ENCODE assay signal across 13 cellular contexts in the genomic region with DNA sequence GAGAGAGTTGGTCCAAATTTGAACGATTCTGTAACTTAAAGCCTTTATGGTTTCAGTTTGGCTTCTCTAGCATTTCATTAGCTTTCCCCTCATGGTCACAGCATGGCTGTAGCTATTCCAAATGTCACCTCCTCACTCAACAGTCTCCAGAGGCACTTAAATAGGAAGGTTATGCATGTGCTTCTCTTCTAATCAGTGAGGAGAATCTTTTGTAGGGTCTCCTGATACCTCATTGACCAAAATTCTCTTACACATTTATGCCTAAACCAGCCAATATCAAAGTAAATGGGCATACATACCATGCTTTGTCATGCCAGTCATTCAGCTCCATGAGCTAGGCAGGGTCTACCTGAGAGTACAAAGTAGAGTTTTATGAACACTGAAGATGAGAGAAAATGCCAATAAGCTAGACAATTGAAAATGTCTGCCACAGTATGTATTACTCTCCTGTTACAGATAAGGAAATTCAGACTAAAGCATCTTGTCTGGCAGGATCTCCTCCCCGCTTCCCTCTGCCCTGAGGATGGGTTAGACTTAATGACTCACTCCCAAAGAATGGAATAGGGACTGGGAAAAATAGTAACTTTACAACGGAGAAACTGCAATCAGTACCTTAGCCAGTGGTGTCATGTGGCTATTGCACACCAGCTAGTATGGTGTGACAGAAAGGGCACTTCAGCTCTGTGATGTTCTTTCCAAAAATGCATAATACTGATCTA. TPM values are rescaled to one million over a fixed set of nuclear protein-coding genes. Genes with fewer than 3 reads are reported as not detected.
A peak's percentile ranks its signal among the peaks of the same experiment; 100 is the strongest.
DNase-seq lines count a peak whose midpoint lies in the region; ATAC-seq and TF ChIP-seq lines count a peak whose summit lies in the region.
"Had no signal": no experiment of that assay in that cellular context is flagged by ENCODE, and none has a peak within 500 bp of the region (broad histone marks: within the 10 kb centered on the region; RNA-seq: fewer than 3 reads in every experiment).

No MANE protein-coding gene starts in this region.

- H3K27me3 ChIP-seq in BJ (ENCODE audit: control insufficient read depth, insufficient read depth, low read length) (no peaks in the 10 kb centered on the region), IMR-90 (ENCODE audit: control insufficient read depth, insufficient read depth, low read length) (no peaks in the 10 kb centered on the region), mesenchymal stem cell (ENCODE audit: control insufficient read depth in 1 of 2, insufficient read depth in 1 of 2, low read length in 2 of 2) (no peaks in the 10 kb centered on the region)

- H3K56ac ChIP-seq in IMR-90 (ENCODE audit: extremely low read depth, insufficient read depth, low read length): no peak overlapping the region; the same call in 1 of the 2 replicates

- no peaks in the 10 kb centered on the region for H3K27me3 Mint-ChIP-seq in chondrocyte (ENCODE audit: low read depth)
- H3K27me3 Mint-ChIP-seq: activated CD4-positive, alpha-beta T cell treated with anti-CD3 and anti-CD28 coated beads, Interleukin-2, amount 10 ng/mL, durations not matched to agents 7 days and 5 days; dendritic cell treated with granulocyte-macrophage colony-stimulating factor and Interleukin-4, amounts not matched to agents 40 ng/mL and 50 ng/mL, for 4 days had no signal

- BruUV-seq in IMR-90 (replicated peaks; lab: Mats Ljungman, UMichigan): no TSS peak

- no peak overlapping the region for H3K9ac ChIP-seq in IMR-90 (ENCODE audit: low read depth, low read length)
- H3K9ac ChIP-seq in mesenchymal stem cell (ENCODE audit: low read length): no peak overlapping the region

- intact Hi-C loops in IMR-90 (cut with micrococcal nuclease): no loop called here

- H4K20me1 ChIP-seq in IMR-90 (ENCODE audit: insufficient read depth, low read length): no peaks in the 10 kb centered on the region

- no peaks in the 10 kb centered on the region for H3K9me3 ChIP-seq in IMR-90 (ENCODE audit: control insufficient read depth, insufficient read depth, low read length)
- H3K9me3 ChIP-seq in mesenchymal stem cell (ENCODE audit: control insufficient read depth, low read length): no peaks in the 10 kb centered on the region

- CTCF ChIA-PET in BJ (lab: Yijun Ruan, JAX) (no interaction called here), IMR-90 (lab: Yijun Ruan, JAX) (no interaction called here)

- no peak overlapping the region for H2AK9ac ChIP-seq in IMR-90 (replicated peaks; ENCODE audit: low read depth, low read length, poor library complexity)

- H3K4ac ChIP-seq in IMR-90 (ENCODE audit: low read depth, low read length) (no peak overlapping the region), mesenchymal stem cell (ENCODE audit: low read depth in 1 of 2, low read length in 2 of 2) (no peak overlapping the region)

- peak overlapping the region; percentile 83 for H3K27ac Mint-ChIP-seq in chondrocyte (ENCODE audit: unreplicated experiment)
- H3K27ac Mint-ChIP-seq: activated CD4-positive, alpha-beta T cell treated with anti-CD3 and anti-CD28 coated beads, Interleukin-2, amount 10 ng/mL, durations not matched to agents 7 days and 5 days; dendritic cell treated with granulocyte-macrophage colony-stimulating factor and Interleukin-4, amounts not matched to agents 40 ng/mL and 50 ng/mL, for 4 days had no signal

- POLR2A ChIA-PET in BJ (lab: Charles Lee): no interaction called here
- POLR2A ChIA-PET in IMR-90 (lab: Charles Lee; ENCODE audit: unreplicated experiment): no interaction called here

- no peak overlapping the region for H2AK5ac ChIP-seq in IMR-90 (ENCODE audit: low read depth, low read length)
- peak overlapping the region; percentile 94 for H2AK5ac ChIP-seq in mesenchymal stem cell (ENCODE audit: low read length, severe bottlenecking)

- H3K4me3 Mint-ChIP-seq in chondrocyte (ENCODE audit: unreplicated experiment): no peak overlapping the region
- H3K4me3 Mint-ChIP-seq: activated CD4-positive, alpha-beta T cell treated with anti-CD3 and anti-CD28 coated beads, Interleukin-2, amount 10 ng/mL, durations not matched to agents 7 days and 5 days; dendritic cell treated with granulocyte-macrophage colony-stimulating factor and Interleukin-4, amounts not matched to agents 40 ng/mL and 50 ng/mL, for 4 days had no signal

- H2AFZ ChIP-seq in IMR-90 (replicated peaks; ENCODE audit: low read length, poor library complexity) (no peak overlapping the region), mesenchymal stem cell (ENCODE audit: low read depth, low read length) (no peak overlapping the region)

- no peak overlapping the region for H4K5ac ChIP-seq in IMR-90 (ENCODE audit: low read depth, low read length)

- H2BK20ac ChIP-seq in IMR-90 (ENCODE audit: low read depth, low read length): no peak overlapping the region

- no peak overlapping the region for H3K23ac ChIP-seq in IMR-90 (ENCODE audit: low read depth, low read length)
- no peak overlapping the region for H3K23ac ChIP-seq in mesenchymal stem cell (ENCODE audit: low read length in 2 of 2)

- H3K4me1 Mint-ChIP-seq in chondrocyte (ENCODE audit: low read depth): peaks cover 34% of the 10 kb centered on the region
- H3K4me1 Mint-ChIP-seq: activated CD4-positive, alpha-beta T cell treated with anti-CD3 and anti-CD28 coated beads, Interleukin-2, amount 10 ng/mL, durations not matched to agents 7 days and 5 days had no signal

- H3K79me1 ChIP-seq in IMR-90 (ENCODE audit: low read depth in 1 of 2, low read length in 2 of 2): no peaks in the 10 kb centered on the region
- H3K79me1 ChIP-seq in mesenchymal stem cell (replicated peaks; ENCODE audit: low read length, poor library complexity, severe bottlenecking): peaks cover 27% of the 10 kb centered on the region

- no peak for TF ChIP-seq RAD21 in IMR-90 (IDR thresholded peaks at IDR 0.05; ENCODE audit: low read length)

- H3K27ac ChIP-seq in IMR-90 (ENCODE audit: insufficient read depth, low read length) (no peak overlapping the region), mesenchymal stem cell (ENCODE audit: low read length, poor library complexity, severe bottlenecking) (peak overlapping the region; percentile 78)

- no peaks in the 10 kb centered on the region for H3K9me1 ChIP-seq in IMR-90 (ENCODE audit: insufficient read depth, low read length)

- no peak for TF ChIP-seq CTCF in BJ (IDR thresholded peaks at IDR 0.05; ENCODE audit: insufficient read depth, low read depth, low read length)
- TF ChIP-seq CTCF in IMR-90 (conservative IDR thresholded peaks at IDR 0.05; ENCODE audit: low read depth, low read length): no peak
- no peak for TF ChIP-seq CTCF in chondrocyte (IDR thresholded peaks at IDR 0.05)

- no CpG with 5 or more reads among the region's 3 CpGs for WGBS in IMR-90 (ENCODE audit: extremely low coverage in 2 of 2, insufficient read length in 1 of 2), 2 experiments
- 15% methylated on average over 3 of the region's 3 CpGs for WGBS in mesenchymal stem cell

- ATAC-seq in IMR-90 (ENCODE audit: low read depth): peak; percentile 59

- no peaks in the 10 kb centered on the region for H3K4me1 ChIP-seq in IMR-90 (ENCODE audit: control insufficient read depth, insufficient read depth, low read length)
- peaks cover 8% of the 10 kb centered on the region for H3K4me1 ChIP-seq in mesenchymal stem cell (ENCODE audit: control insufficient read depth, insufficient read depth, low read depth, low read length)

- DNase-seq in BJ (ENCODE audit: low read depth) (peak; percentile 15), IMR-90 (peak; percentile 48), chondrocyte (ENCODE audit: low spot score) (no peak), mesenchymal stem cell (peak; percentile 90), GOT3 (lab: John Stamatoyannopoulos, UW) (no peak), NCI-H2227 treated with DMSO at 0.1 percent for 48 hours (lab: John Stamatoyannopoulos, UW) (no peak), NCI-H2081 treated with DMSO at 0.1 percent for 48 hours (lab: John Stamatoyannopoulos, UW) (no peak), NCI-H1694 (lab: John Stamatoyannopoulos, UW) (no peak)
- DNase-seq: activated CD4-positive, alpha-beta T cell treated with anti-CD3 and anti-CD28 coated beads, Interleukin-2, amount 10 ng/mL, durations not matched to agents 7 days and 5 days; activated gamma-delta T cell treated with Interleukin-2 at 50 U/mL for 16 hours; H7; NCI-H524 treated with DMSO at 0.1 percent for 48 hours had no signal

- H4K8ac ChIP-seq in IMR-90 (ENCODE audit: low read depth in 2 of 2, low read length in 2 of 2): no peak overlapping the region
- no peak overlapping the region for H4K8ac ChIP-seq in mesenchymal stem cell (ENCODE audit: low read length)

- no peak overlapping the region for H3K4me3 ChIP-seq in BJ (ENCODE audit: low read depth, low read length)
- no peak overlapping the region for H3K4me3 ChIP-seq in IMR-90 (ENCODE audit: insufficient read depth, low read depth, low read length)
- no peak overlapping the region for H3K4me3 ChIP-seq in mesenchymal stem cell (ENCODE audit: insufficient read depth in 1 of 2, low read depth in 1 of 2, low read length in 2 of 2)

- no peak overlapping the region for H2BK5ac ChIP-seq in IMR-90 (ENCODE audit: low read depth, low read length, poor library complexity, severe bottlenecking)
- no peak overlapping the region for H2BK5ac ChIP-seq in mesenchymal stem cell (ENCODE audit: low read depth, low read length, poor library complexity, severe bottlenecking)

- peak overlapping the region; percentile 6 to 42 for H2BK12ac ChIP-seq in mesenchymal stem cell (ENCODE audit: low read length in 2 of 2)

- no peak for TF ChIP-seq POLR2A in IMR-90 (IDR thresholded peaks at IDR 0.05; ENCODE audit: low read depth, low read length)

- no peak overlapping the region for H2BK120ac ChIP-seq in IMR-90 (ENCODE audit: low read depth, low read length)
- no peak overlapping the region for H2BK120ac ChIP-seq in mesenchymal stem cell (ENCODE audit: low read depth, low read length)

- dilution Hi-C loops in IMR-90 (cut with HindIII; ENCODE audit: low sequenced_read_pairs, unreplicated experiment): no loop called here

- H3K18ac ChIP-seq in IMR-90 (ENCODE audit: low read depth, low read length): no peak overlapping the region
- H3K18ac ChIP-seq in mesenchymal stem cell (ENCODE audit: low read depth in 1 of 2, low read length in 2 of 2): peak overlapping the region; percentile 7 to 46

- H3K36me3 ChIP-seq in BJ (ENCODE audit: control insufficient read depth, insufficient read depth, low read length): no peaks in the 10 kb centered on the region
- H3K36me3 ChIP-seq in IMR-90 (ENCODE audit: control insufficient read depth, insufficient read depth, low read length): no peaks in the 10 kb centered on the region
- H3K36me3 ChIP-seq in mesenchymal stem cell (ENCODE audit: control insufficient read depth in 1 of 2, insufficient read depth in 2 of 2, low read depth in 1 of 2, low read length in 2 of 2): no peaks in the 10 kb centered on the region

- in situ Hi-C loops in IMR-90 (cut with MboI; ENCODE audit: low sequenced_read_pairs): no loop called here

- no peak overlapping the region for H3K4me2 ChIP-seq in IMR-90 (ENCODE audit: low read depth, low read length)
- H3K4me2 ChIP-seq in mesenchymal stem cell (ENCODE audit: low read length, poor library complexity, severe bottlenecking): peak overlapping the region; percentile 17

- H3K9me3 Mint-ChIP-seq in chondrocyte (ENCODE audit: low read depth): no peaks in the 10 kb centered on the region
- H3K9me3 Mint-ChIP-seq: activated CD4-positive, alpha-beta T cell treated with anti-CD3 and anti-CD28 coated beads, Interleukin-2, amount 10 ng/mL, durations not matched to agents 7 days and 5 days; dendritic cell treated with granulocyte-macrophage colony-stimulating factor and Interleukin-4, amounts not matched to agents 40 ng/mL and 50 ng/mL, for 4 days had no signal

- H4K91ac ChIP-seq in IMR-90 (ENCODE audit: insufficient read depth, low read depth, low read length) (no peak overlapping the region), mesenchymal stem cell (ENCODE audit: low read length) (no peak overlapping the region)

- H3K14ac ChIP-seq in IMR-90 (replicated peaks; ENCODE audit: low read depth, low read length): no peak overlapping the region; the same call in 1 of the 2 replicates
- H3K14ac ChIP-seq in mesenchymal stem cell (ENCODE audit: low read length in 2 of 2): no peak overlapping the region

- H3K36me3 Mint-ChIP-seq in chondrocyte (ENCODE audit: low read depth): no peaks in the 10 kb centered on the region

- H2BK15ac ChIP-seq in IMR-90 (ENCODE audit: low read depth, low read length) (no peak overlapping the region), mesenchymal stem cell (ENCODE audit: low read depth, poor library complexity, severe bottlenecking) (no peak overlapping the region)

RNA-seq across cellular contexts. Expression of gene DSG2, which starts 15.4 kb away (rescaled TPM):
- 0.01 TPM in 2 replicates for polyA plus RNA-seq in BJ (2011; rRNA removed)
- polyA minus RNA-seq in BJ (2011; rRNA and poly(A)+ RNA removed): not detected in 2 replicates
- total RNA-seq in IMR-90 (2012; rRNA removed): 1.7 and 2.3 TPM in 2 replicates
- polyA plus RNA-seq in IMR-90 (2012; rRNA removed): 1.4 and 1.8 TPM in 2 replicates
- 0.41 and 0.58 TPM in 2 replicates for polyA plus RNA-seq in IMR-90 (2012; cell fraction: cytosol; rRNA removed)
- polyA plus RNA-seq in IMR-90 (2012; cell fraction: nucleus; rRNA removed; ENCODE audit: low replicate concordance): 0.17 and 0.65 TPM in 2 replicates
- 16.1 to 45.0 TPM (median 43.7 TPM) in 3 replicates for total RNA-seq in chondrocyte
- polyA plus RNA-seq in mesenchymal stem cell (2013, experiment 1 of 2): 61.3 TPM
- polyA plus RNA-seq in mesenchymal stem cell (2013, experiment 2 of 2): 62.5 TPM

Comparison
In these comparisons a context has a peak if more than half of its experiments do, and no peak if none do; other contexts are left out.
1. DNase-seq: peak in BJ (single experiment), IMR-90 (single experiment) and mesenchymal stem cell (single experiment); none in chondrocyte (single experiment), GOT3 (single experiment), NCI-H2227 treated with DMSO at 0.1 percent for 48 hours (single experiment), NCI-H2081 treated with DMSO at 0.1 percent for 48 hours (single experiment) and NCI-H1694 (single experiment).